In the genomic region with DNA sequence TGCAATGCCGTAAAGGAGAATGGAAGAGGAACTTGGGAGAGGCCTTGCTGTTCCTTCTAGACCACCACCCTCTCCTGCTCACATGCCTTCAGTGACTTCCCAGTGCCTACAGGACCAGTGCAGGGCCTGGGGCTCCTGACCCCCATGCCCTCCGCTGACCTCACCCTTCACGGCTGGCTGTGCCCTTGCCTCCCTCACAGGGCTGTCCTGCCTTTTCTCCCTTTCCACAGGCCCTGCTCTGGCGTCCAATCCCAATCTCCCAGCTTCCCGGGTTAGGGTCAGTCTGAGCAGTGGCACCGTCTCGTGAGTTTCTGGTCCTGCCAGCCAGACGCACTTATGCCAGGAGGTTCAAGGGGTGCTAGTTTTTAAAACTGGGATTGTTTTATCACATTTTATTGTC, we compare ENCODE assay signal across 25 cellular contexts.
"Had no signal": no experiment of that assay in that cellular context is flagged by ENCODE, and none has a peak within 500 bp of the region (broad histone marks: within the 10 kb centered on the region; RNA-seq: fewer than 3 reads in every experiment).

No MANE protein-coding gene starts in this region.

- H3K4me1 ChIP-seq: left lung, sigmoid colon, testis, upper lobe of left lung had no signal

- DNase-seq: activated CD4-positive, alpha-beta T cell treated with anti-CD3 and anti-CD28 coated beads for 4 hours; activated CD4-positive, alpha-beta T cell treated with anti-CD3 and anti-CD28 coated beads, Interleukin-2, amount 50 U/mL, for 48 hours; activated CD4-positive, CD25-positive, alpha-beta regulatory T cell; activated gamma-delta T cell; activated T-cell treated with anti-CD3 and anti-CD28 coated beads, Interleukin-2, amount 50 U/mL, for 72 hours; anterior cingulate cortex; body of pancreas; dermis blood vessel endothelial cell; effector memory CD4-positive, alpha-beta T cell; foreskin melanocyte; mammary epithelial cell; posterior cingulate gyrus; sigmoid colon; stimulated activated CD4-positive, alpha-beta T cell treated with anti-CD3 and anti-CD28 coated beads, Interleukin-15, amount 100 ng/mL, for 24 hours; stimulated activated CD8-positive, alpha-beta memory T cell treated with anti-CD3 and anti-CD28 coated beads, Interleukin-4, amount 100 ng/mL, for 48 hours; stimulated activated naive B cell treated with anti-CD40 and anti-IgM and Interleukin-4, amounts not matched to agents 10 μg/mL and 1 μg/mL and 100 μg/mL, for 72 hours; T-helper 17 cell; testis had no signal

- H3K36me3 Mint-ChIP-seq: activated naive CD4-positive, alpha-beta T cell treated with anti-CD3 and anti-CD28 coated beads, Interleukin-2, amount 50 U/mL, for 24 hours; stimulated activated naive B cell treated with anti-CD40 and anti-IgM and Interleukin-4, amounts not matched to agents 10 μg/mL and 1 μg/mL and 100 μg/mL, for 72 hours had no signal

- H3K4me1 Mint-ChIP-seq: nephron; stimulated activated naive B cell treated with anti-CD40 and anti-IgM and Interleukin-4, amounts not matched to agents 10 μg/mL and 1 μg/mL and 100 μg/mL, for 72 hours had no signal

- H3K4me3 ChIP-seq: body of pancreas, cardiac muscle cell, left lung, sigmoid colon, smooth muscle cell, testis, upper lobe of left lung had no signal

- H3K9me3 Mint-ChIP-seq: activated naive CD4-positive, alpha-beta T cell treated with anti-CD3 and anti-CD28 coated beads, Interleukin-2, amount 50 U/mL, for 24 hours; activated T-cell treated with anti-CD3 and anti-CD28 coated beads, Interleukin-2, amount 50 U/mL, for 72 hours; nephron had no signal

- H3K27ac ChIP-seq: body of pancreas, cardiac muscle cell, left lung, sigmoid colon, testis, upper lobe of left lung had no signal

- H3K27me3 Mint-ChIP-seq: activated naive CD4-positive, alpha-beta T cell treated with anti-CD3 and anti-CD28 coated beads, Interleukin-2, amount 50 U/mL, for 24 hours had no signal

- H3K4me3 Mint-ChIP-seq: activated naive CD4-positive, alpha-beta T cell treated with anti-CD3 and anti-CD28 coated beads, Interleukin-2, amount 50 U/mL, for 24 hours; activated T-cell treated with anti-CD3 and anti-CD28 coated beads, Interleukin-2, amount 50 U/mL, for 72 hours; nephron; stimulated activated naive B cell treated with anti-CD40 and anti-IgM and Interleukin-4, amounts not matched to agents 10 μg/mL and 1 μg/mL and 100 μg/mL, for 72 hours; T-helper 17 cell had no signal

- H3K36me3 ChIP-seq: cardiac muscle cell, left lung, sigmoid colon, upper lobe of left lung had no signal

- H3K27ac Mint-ChIP-seq: activated naive CD4-positive, alpha-beta T cell treated with anti-CD3 and anti-CD28 coated beads, Interleukin-2, amount 50 U/mL, for 24 hours; activated T-cell treated with anti-CD3 and anti-CD28 coated beads, Interleukin-2, amount 50 U/mL, for 72 hours; nephron; stimulated activated naive B cell treated with anti-CD40 and anti-IgM and Interleukin-4, amounts not matched to agents 10 μg/mL and 1 μg/mL and 100 μg/mL, for 72 hours; T-helper 17 cell had no signal

- H3K9me3 ChIP-seq: body of pancreas, left lung, sigmoid colon, testis, upper lobe of left lung had no signal

- H3K4me2 ChIP-seq: smooth muscle cell had no signal

- ATAC-seq: activated T-cell treated with anti-CD3 and anti-CD28 coated beads, Interleukin-2, amount 50 U/mL, for 72 hours; body of pancreas; esophagus mucosa; left lung; stimulated activated naive B cell treated with anti-CD40 and anti-IgM and Interleukin-4, amounts not matched to agents 10 μg/mL and 1 μg/mL and 100 μg/mL, for 72 hours; T-helper 17 cell had no signal

- H3K27me3 ChIP-seq: body of pancreas, cardiac muscle cell, left lung, sigmoid colon, testis, upper lobe of left lung had no signal
